In the genomic region with DNA sequence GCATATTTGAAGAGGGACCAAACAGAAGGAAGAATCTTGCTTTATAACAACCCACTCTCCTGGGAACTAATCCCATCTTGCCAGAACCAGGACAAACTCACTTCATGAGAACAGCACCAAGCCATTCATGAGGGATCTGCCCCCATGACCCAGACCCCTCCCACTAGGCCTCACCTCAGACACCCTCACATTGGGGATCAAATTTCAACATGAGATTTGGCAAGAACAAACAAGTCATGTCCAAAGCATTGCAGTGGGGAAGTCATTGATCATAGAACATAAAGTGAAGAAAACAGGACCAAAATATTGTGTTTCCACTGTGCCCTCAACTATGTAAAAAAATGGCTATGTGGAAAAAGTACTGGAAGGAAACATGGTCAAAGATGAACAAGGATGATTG, we compare ENCODE assay signal across 18 cellular contexts. TPM values are rescaled to one million over a fixed set of nuclear protein-coding genes. Genes with fewer than 3 reads are reported as not detected.
DNase-seq lines count a peak whose midpoint lies in the region; ATAC-seq and TF ChIP-seq lines count a peak whose summit lies in the region.
"Had no signal": no experiment of that assay in that cellular context is flagged by ENCODE, and none has a peak within 500 bp of the region (broad histone marks: within the 10 kb centered on the region; RNA-seq: fewer than 3 reads in every experiment).

No MANE protein-coding gene starts in this region.

- H3K9me3 ChIP-seq in spleen, result no peaks in the 10 kb centered on the region

- peak; percentile 38; the same call in 1 of the 2 replicates for ATAC-seq in WTC11
- ATAC-seq in HG02642 (IDR thresholded peaks at IDR 0.05; ENCODE audit: poor library complexity, unreplicated experiment), result no peak
- no peak for ATAC-seq in natural killer cell
- ATAC-seq: PC-3 had no signal

- H3K36me3 Mint-ChIP-seq in WTC11 (peaks cover 8% of the 10 kb centered on the region), natural killer cell (no peaks in the 10 kb centered on the region)
- H3K36me3 Mint-ChIP-seq: CD4-positive, CD25-positive, alpha-beta regulatory T cell; memory B cell had no signal

- H3K36me3 ChIP-seq in spleen, result no peaks in the 10 kb centered on the region

- H3K9me3 Mint-ChIP-seq in WTC11, result no peaks in the 10 kb centered on the region
- no peaks in the 10 kb centered on the region for H3K9me3 Mint-ChIP-seq in natural killer cell
- H3K9me3 Mint-ChIP-seq: activated T-helper 17 cell treated with anti-CD3 and anti-CD28 coated beads, Interleukin-2, amount 50 U/mL, for 72 hours; CD4-positive, CD25-positive, alpha-beta regulatory T cell; memory B cell; T-helper 2 cell treated with Interferon-gamma antibody and Interleukin-4, amounts not matched to agents 5 μg/mL and 100 μg/mL, for 36 hours had no signal

- POLR2A ChIA-PET in WTC11 (lab: Charles Lee), result no interaction called here

- intact Hi-C loops in spleen (cut with DNase I; ENCODE audit: low total_unique reads), result no loop called here
- intact Hi-C loops in natural killer cell (cut with micrococcal nuclease), result no loop called here

- H3K4me1 ChIP-seq in spleen, result peaks cover 0 to 8% (median 0%) of the 10 kb centered on the region in 6 donors
- H3K4me1 ChIP-seq: parathyroid adenoma had no signal

- CTCF ChIA-PET in WTC11 (lab: Charles Lee), result no interaction called here

- H3K4me3 ChIP-seq in fibroblast of villous mesenchyme (ENCODE audit: low read depth, low read length), result no peak overlapping the region
- no peak overlapping the region for H3K4me3 ChIP-seq in spleen

- DNase-seq in HCEC 1CT (peak; percentile 75), WTC11 (ENCODE audit: low spot score) (no peak), fibroblast of villous mesenchyme (ENCODE audit: low read depth) (peak; percentile 81), spleen (no peak), NCI-H510A treated with DMSO at 0.1 percent for 48 hours (lab: John Stamatoyannopoulos, UW) (no peak), NCI-H1048 (lab: John Stamatoyannopoulos, UW) (no peak), natural killer cell (no peak)
- DNase-seq: activated CD4-positive, alpha-beta T cell treated with anti-CD3 and anti-CD28 coated beads, Interleukin-2, amount 50 U/mL, for 4 hours; NCI-H345; PC-3; stimulated activated CD4-positive, alpha-beta T cell treated with anti-CD3 and anti-CD28 coated beads, Interleukin-4, amount 100 ng/mL, for 1 hour; stimulated activated naive CD4-positive, alpha-beta T cell treated with Interleukin-2 at 50 U/mL for 16 hours had no signal

- H3K27me3 ChIP-seq in spleen (replicated peaks in 1 of 7), result no peaks in the 10 kb centered on the region

- H3K27me3 Mint-ChIP-seq in WTC11 (ENCODE audit: low read depth) (no peaks in the 10 kb centered on the region), natural killer cell (ENCODE audit: low read depth in 2 of 2) (peaks cover 10 to 18% of the 10 kb centered on the region in 2 donors)

- TF ChIP-seq POLR2A in spleen (IDR thresholded peaks at IDR 0.05), result no peak

- H3K27ac ChIP-seq in spleen, result peak overlapping the region in 5 of 8 donors; percentile 38 to 76 (median 55)
- H3K27ac ChIP-seq: parathyroid adenoma had no signal

- TF ChIP-seq CTCF in WTC11 (IDR thresholded peaks at IDR 0.05) (no peak), fibroblast of villous mesenchyme (IDR thresholded peaks at IDR 0.05; ENCODE audit: insufficient read depth, low read depth, low read length) (no peak), spleen (IDR thresholded peaks at IDR 0.05 in 8 of 11, conservative IDR thresholded peaks at IDR 0.05 in 3 of 11) (no peak), natural killer cell (IDR thresholded peaks at IDR 0.05) (no peak)

- peak overlapping the region; percentile 9 for H3K27ac Mint-ChIP-seq in WTC11
- peak overlapping the region in 1 of 2 donors; percentile 23 for H3K27ac Mint-ChIP-seq in natural killer cell
- H3K27ac Mint-ChIP-seq: activated T-helper 17 cell treated with anti-CD3 and anti-CD28 coated beads, Interleukin-2, amount 50 U/mL, for 72 hours; CD4-positive, CD25-positive, alpha-beta regulatory T cell; memory B cell; T-helper 2 cell treated with Interferon-gamma antibody and Interleukin-4, amounts not matched to agents 5 μg/mL and 100 μg/mL, for 36 hours had no signal

- H3K4me1 Mint-ChIP-seq in WTC11 (peaks cover 50% of the 10 kb centered on the region), natural killer cell (no peaks in the 10 kb centered on the region)
- H3K4me1 Mint-ChIP-seq: activated T-helper 17 cell treated with anti-CD3 and anti-CD28 coated beads, Interleukin-2, amount 50 U/mL, for 72 hours; CD4-positive, CD25-positive, alpha-beta regulatory T cell; memory B cell had no signal

- no peak overlapping the region for H3K4me3 Mint-ChIP-seq in WTC11
- no peak overlapping the region for H3K4me3 Mint-ChIP-seq in natural killer cell
- H3K4me3 Mint-ChIP-seq: activated T-helper 17 cell treated with anti-CD3 and anti-CD28 coated beads, Interleukin-2, amount 50 U/mL, for 72 hours; CD4-positive, CD25-positive, alpha-beta regulatory T cell; memory B cell; T-helper 2 cell treated with Interferon-gamma antibody and Interleukin-4, amounts not matched to agents 5 μg/mL and 100 μg/mL, for 36 hours had no signal

TF ChIP-seq in WTC11, 78 proteins besides CTCF, POLR2A, EP300 and RAD21 (continues in another document):
- TF ChIP-seq, protein P1, sequence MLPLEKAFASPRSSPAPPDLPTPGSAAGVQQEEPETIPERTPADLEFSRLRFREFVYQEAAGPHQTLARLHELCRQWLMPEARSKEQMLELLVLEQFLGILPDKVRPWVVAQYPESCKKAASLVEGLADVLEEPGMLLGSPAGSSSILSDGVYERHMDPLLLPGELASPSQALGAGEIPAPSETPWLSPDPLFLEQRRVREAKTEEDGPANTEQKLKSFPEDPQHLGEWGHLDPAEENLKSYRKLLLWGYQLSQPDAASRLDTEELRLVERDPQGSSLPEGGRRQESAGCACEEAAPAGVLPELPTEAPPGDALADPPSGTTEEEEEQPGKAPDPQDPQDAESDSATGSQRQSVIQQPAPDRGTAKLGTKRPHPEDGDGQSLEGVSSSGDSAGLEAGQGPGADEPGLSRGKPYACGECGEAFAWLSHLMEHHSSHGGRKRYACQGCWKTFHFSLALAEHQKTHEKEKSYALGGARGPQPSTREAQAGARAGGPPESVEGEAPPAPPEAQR (CRISPR knock-in tag; IDR thresholded peaks at IDR 0.05), result no peak
- TF ChIP-seq JUN (CRISPR knock-in tag; IDR thresholded peaks at IDR 0.05) (no peak), NR3C1 (CRISPR knock-in tag; conservative IDR thresholded peaks at IDR 0.05; ENCODE audit: low read depth) (no peak), ESRRA (CRISPR knock-in tag; IDR thresholded peaks at IDR 0.05; ENCODE audit: borderline replicate concordance) (no peak), MXD4 (CRISPR knock-in tag; IDR thresholded peaks at IDR 0.05; ENCODE audit: borderline replicate concordance) (no peak), CREM (CRISPR knock-in tag; IDR thresholded peaks at IDR 0.05) (no peak)
- TF ChIP-seq, protein P2, sequence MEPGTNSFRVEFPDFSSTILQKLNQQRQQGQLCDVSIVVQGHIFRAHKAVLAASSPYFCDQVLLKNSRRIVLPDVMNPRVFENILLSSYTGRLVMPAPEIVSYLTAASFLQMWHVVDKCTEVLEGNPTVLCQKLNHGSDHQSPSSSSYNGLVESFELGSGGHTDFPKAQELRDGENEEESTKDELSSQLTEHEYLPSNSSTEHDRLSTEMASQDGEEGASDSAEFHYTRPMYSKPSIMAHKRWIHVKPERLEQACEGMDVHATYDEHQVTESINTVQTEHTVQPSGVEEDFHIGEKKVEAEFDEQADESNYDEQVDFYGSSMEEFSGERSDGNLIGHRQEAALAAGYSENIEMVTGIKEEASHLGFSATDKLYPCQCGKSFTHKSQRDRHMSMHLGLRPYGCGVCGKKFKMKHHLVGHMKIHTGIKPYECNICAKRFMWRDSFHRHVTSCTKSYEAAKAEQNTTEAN (CRISPR knock-in tag; IDR thresholded peaks at IDR 0.05), result no peak
- TF ChIP-seq, protein P3, sequence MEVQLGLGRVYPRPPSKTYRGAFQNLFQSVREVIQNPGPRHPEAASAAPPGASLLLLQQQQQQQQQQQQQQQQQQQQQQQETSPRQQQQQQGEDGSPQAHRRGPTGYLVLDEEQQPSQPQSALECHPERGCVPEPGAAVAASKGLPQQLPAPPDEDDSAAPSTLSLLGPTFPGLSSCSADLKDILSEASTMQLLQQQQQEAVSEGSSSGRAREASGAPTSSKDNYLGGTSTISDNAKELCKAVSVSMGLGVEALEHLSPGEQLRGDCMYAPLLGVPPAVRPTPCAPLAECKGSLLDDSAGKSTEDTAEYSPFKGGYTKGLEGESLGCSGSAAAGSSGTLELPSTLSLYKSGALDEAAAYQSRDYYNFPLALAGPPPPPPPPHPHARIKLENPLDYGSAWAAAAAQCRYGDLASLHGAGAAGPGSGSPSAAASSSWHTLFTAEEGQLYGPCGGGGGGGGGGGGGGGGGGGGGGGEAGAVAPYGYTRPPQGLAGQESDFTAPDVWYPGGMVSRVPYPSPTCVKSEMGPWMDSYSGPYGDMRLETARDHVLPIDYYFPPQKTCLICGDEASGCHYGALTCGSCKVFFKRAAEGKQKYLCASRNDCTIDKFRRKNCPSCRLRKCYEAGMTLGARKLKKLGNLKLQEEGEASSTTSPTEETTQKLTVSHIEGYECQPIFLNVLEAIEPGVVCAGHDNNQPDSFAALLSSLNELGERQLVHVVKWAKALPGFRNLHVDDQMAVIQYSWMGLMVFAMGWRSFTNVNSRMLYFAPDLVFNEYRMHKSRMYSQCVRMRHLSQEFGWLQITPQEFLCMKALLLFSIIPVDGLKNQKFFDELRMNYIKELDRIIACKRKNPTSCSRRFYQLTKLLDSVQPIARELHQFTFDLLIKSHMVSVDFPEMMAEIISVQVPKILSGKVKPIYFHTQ (CRISPR knock-in tag; IDR thresholded peaks at IDR 0.05), result no peak
- TF ChIP-seq, protein P4, sequence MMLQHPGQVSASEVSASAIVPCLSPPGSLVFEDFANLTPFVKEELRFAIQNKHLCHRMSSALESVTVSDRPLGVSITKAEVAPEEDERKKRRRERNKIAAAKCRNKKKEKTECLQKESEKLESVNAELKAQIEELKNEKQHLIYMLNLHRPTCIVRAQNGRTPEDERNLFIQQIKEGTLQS (CRISPR knock-in tag; conservative IDR thresholded peaks at IDR 0.05), result no peak

RNA-seq across cellular contexts. Expression of a gene that starts 43.9 kb away (rescaled TPM):
- total RNA-seq in WTC11 (2021) (65.4 to 95.0 TPM (median 65.7 TPM) in 3 replicates), fibroblast of villous mesenchyme (74.3 and 124 TPM in 2 replicates), spleen (10 to 100 TPM in 5 of 7 donors, 1 to 10 TPM in 2; 5.7 to 17.3 (median 12.5) TPM), natural killer cell (under 1 TPM in 2 of 3 donors, not detected in 1; 0.07 to 0.31 TPM)
- polyA plus RNA-seq in spleen, result under 1 TPM; 0.68 to 0.76 (median 0.70) TPM

Comparison
In these comparisons a context has a peak if more than half of its experiments do, and no peak if none do; other contexts are left out.
1. DNase-seq: peak in HCEC 1CT (single experiment) and fibroblast of villous mesenchyme (single experiment); none in WTC11 (single experiment), spleen (single experiment), NCI-H510A treated with DMSO at 0.1 percent for 48 hours (single experiment), NCI-H1048 (single experiment) and natural killer cell (single experiment).
2. RNA of a gene that starts 43.9 kb away (total RNA-seq): 65.4 to 95.0 TPM in WTC11, 74.3 to 124 TPM in fibroblast of villous mesenchyme and 5.7 to 17.3 TPM in spleen; 0.07 to 0.31 TPM in natural killer cell; every median in the first group is over 4 times any median in the second.